ENCODE assay signal across 8 cellular contexts in genomic region chr4:128517739-128518510, GRCh38.
A peak's percentile ranks its signal among the peaks of the same experiment; 100 is the strongest.
DNase-seq lines count a peak whose midpoint lies in the region; ATAC-seq and TF ChIP-seq lines count a peak whose summit lies in the region.

No MANE protein-coding gene starts in this region.

- H2AFZ ChIP-seq in MM.1S (ENCODE audit: low read length) = peak overlapping the region; percentile 32

- peak; percentile 98 for ATAC-seq in HG02610 (IDR thresholded peaks at IDR 0.05; ENCODE audit: unreplicated experiment)
- peak; percentile 83 for ATAC-seq in left lung

- H3F3A ChIP-seq in MM.1S (ENCODE audit: insufficient read depth, low read length) = no peaks in the 10 kb centered on the region; the same call in 1 of the 2 replicates

- H4K20me1 ChIP-seq in MM.1S (ENCODE audit: insufficient read depth, low read length) = no peaks in the 10 kb centered on the region

- H3K4me2 ChIP-seq in MM.1S (ENCODE audit: low read depth, low read length) = peak overlapping the region; percentile 24; the same call in 1 of the 2 replicates

- TF ChIP-seq CTCF in MM.1S (IDR thresholded peaks at IDR 0.05; ENCODE audit: low read length) (no peak), left lung (IDR thresholded peaks at IDR 0.05) (no peak)

- H3K27ac ChIP-seq in MM.1S (ENCODE audit: low read length) (no peak overlapping the region; the same call in 1 of the 2 replicates), left lung (peak overlapping the region; percentile 41 to 43)

- H3K9ac ChIP-seq in MM.1S (ENCODE audit: low read length) = no peak overlapping the region

- H3K79me2 ChIP-seq in MM.1S (ENCODE audit: low read length) = no peaks in the 10 kb centered on the region

- H3K9me3 ChIP-seq in MM.1S (replicated peaks; ENCODE audit: insufficient read depth, low read length) (no peaks in the 10 kb centered on the region), left lung (no peaks in the 10 kb centered on the region)

- H3K4me3 ChIP-seq in MM.1S (ENCODE audit: low read length) = no peak overlapping the region
- no peak overlapping the region for H3K4me3 ChIP-seq in left lung

- peak; percentile 8 for DNase-seq in activated CD4-positive, alpha-beta T cell treated with anti-CD3 and anti-CD28 coated beads for 48 hours
- DNase-seq in activated CD4-positive, alpha-beta T cell treated with anti-CD3 and anti-CD28 coated beads for 4 hours = no peak
- DNase-seq in MM.1S (peak; percentile 50), brain pericyte (ENCODE audit: low read depth, low spot score) (peak; percentile 94), left lung (peak in 1 of 2 donors; percentile 63), ureter (ENCODE audit: low spot score) (peak; percentile 57)
- DNase-seq in stimulated activated CD4-positive, alpha-beta T cell treated with anti-CD3 and anti-CD28 coated beads, Interleukin-4, amount 100 ng/mL, for 1 hour = no peak

- H3K4me1 ChIP-seq in MM.1S (ENCODE audit: low read length) (peaks cover 29% of the 10 kb centered on the region), left lung (peaks cover 7 to 11% of the 10 kb centered on the region in 2 donors)

- H3K27me3 ChIP-seq in MM.1S (replicated peaks; ENCODE audit: insufficient read depth, low read length) = no peaks in the 10 kb centered on the region
- H3K27me3 ChIP-seq in left lung = no peaks in the 10 kb centered on the region

- intact Hi-C loops in left lung (cut with DNase I) = no loop called here

- H3K36me3 ChIP-seq in MM.1S (replicated peaks; ENCODE audit: insufficient read depth, low read length) = no peaks in the 10 kb centered on the region
- no peaks in the 10 kb centered on the region for H3K36me3 ChIP-seq in left lung

- no peaks in the 10 kb centered on the region for H3K9me2 ChIP-seq in MM.1S (replicated peaks; ENCODE audit: insufficient read depth, low read length)

Comparison
In these comparisons a context has a peak if more than half of its experiments do, and no peak if none do; other contexts are left out.
1. DNase-seq: peak in activated CD4-positive, alpha-beta T cell treated with anti-CD3 and anti-CD28 coated beads for 48 hours (single experiment), MM.1S (single experiment), brain pericyte (single experiment) and ureter (single experiment); none in activated CD4-positive, alpha-beta T cell treated with anti-CD3 and anti-CD28 coated beads for 4 hours (0 of 2) and stimulated activated CD4-positive, alpha-beta T cell treated with anti-CD3 and anti-CD28 coated beads, Interleukin-4, amount 100 ng/mL, for 1 hour (single experiment).